Comparison of ENCODE assay signal across 9 cellular contexts in the genomic region with DNA sequence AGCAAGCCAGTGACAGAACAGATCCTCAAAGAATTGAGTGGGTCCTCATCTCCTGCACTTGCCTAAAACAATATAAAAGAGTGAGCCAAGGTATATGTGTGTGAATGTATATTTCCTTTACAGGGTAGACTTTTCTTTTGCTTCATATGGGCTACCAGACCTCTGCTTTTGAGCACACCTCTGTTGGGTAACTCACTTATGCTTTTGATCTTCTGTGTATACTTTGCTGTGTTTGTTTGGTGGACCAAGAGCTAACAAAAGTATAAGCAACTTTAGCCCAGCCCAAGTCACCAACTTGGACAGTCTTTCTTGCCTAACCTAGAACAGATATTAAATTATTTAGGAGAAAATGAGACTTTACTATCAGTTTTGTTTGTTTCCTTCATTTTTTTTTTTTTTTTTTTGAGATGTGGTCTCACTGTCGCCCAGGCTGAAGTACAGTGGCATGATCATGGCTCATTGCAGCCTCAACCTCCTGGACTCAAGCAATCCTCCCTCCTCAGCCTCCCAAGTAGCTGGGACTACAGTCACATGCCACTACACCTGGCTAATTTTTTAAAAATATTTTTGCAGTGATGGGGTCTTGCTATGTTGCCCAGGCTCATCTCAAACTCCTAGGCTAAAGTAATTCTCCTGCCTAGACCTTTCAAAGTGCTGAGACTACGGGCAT.
"Had no signal": no experiment of that assay in that cellular context is flagged by ENCODE, and none has a peak within 500 bp of the region (broad histone marks: within the 10 kb centered on the region; RNA-seq: fewer than 3 reads in every experiment).

No MANE protein-coding gene starts in this region.

- H3K4me3 ChIP-seq: GM23338, HAP-1 had no signal

- FAIRE-seq: H1, HTR-8/SVneo had no signal

- H3K36me3 ChIP-seq: HAP-1 had no signal

- H3K27ac ChIP-seq: KMS-11 had no signal

- H3K9ac ChIP-seq: KMS-11 had no signal

- H3K4me2 ChIP-seq: GM23338, KMS-11 had no signal

- DNase-seq: H7, HFFc6, KBM-7 had no signal

- ATAC-seq: GM23338, HCT116 had no signal

- H2AFZ ChIP-seq: GM23338 had no signal

- H3K9me3 ChIP-seq: HAP-1 had no signal
